ENCODE assay signal across 8 cellular contexts in the genomic region with DNA sequence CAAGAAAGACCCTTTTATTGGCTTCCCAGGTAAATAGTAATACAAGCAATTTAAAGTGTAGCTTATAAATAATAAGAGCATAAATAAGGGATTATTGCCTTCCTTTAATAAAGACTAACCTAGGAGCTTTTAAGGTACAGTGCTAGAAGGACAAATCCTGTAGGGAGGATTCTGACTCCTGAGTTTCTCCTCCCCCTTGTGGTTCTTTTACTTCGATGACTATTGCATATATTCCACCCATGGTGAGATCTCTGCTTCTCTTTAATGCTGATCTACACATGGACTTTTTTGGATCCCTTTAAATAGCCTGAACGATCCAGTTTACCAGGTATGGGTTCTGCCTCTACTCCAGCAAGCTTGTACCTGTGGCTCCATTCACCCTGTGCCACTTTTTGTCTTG. TPM values are rescaled to one million over a fixed set of nuclear protein-coding genes. Genes with fewer than 3 reads are reported as not detected.
DNase-seq lines count a peak whose midpoint lies in the region; ATAC-seq and TF ChIP-seq lines count a peak whose summit lies in the region.

No MANE protein-coding gene starts in this region.

- peak; percentile 43 for TF ChIP-seq RAD21 in SK-N-SH (IDR thresholded peaks at IDR 0.05; ENCODE audit: low read length)

- H3K79me2 ChIP-seq in SK-N-SH (ENCODE audit: insufficient read depth): peaks cover 66% of the 10 kb centered on the region

- peak; percentile 50 for TF ChIP-seq CTCF in BE2C (IDR thresholded peaks at IDR 0.05; ENCODE audit: low read depth, low read length)
- TF ChIP-seq CTCF in SK-N-SH (IDR thresholded peaks at IDR 0.05): peak; percentile 55
- no peak for TF ChIP-seq CTCF in GM10266 (IDR thresholded peaks at IDR 0.05; ENCODE audit: control insufficient read depth, insufficient read depth, low read depth, missing control alignments)

- H3K27ac ChIP-seq in SK-N-SH (ENCODE audit: low read depth in 2 of 2, low read length in 1 of 2): no peak overlapping the region

- DNase-seq in BE2C (no peak), H7 (peak; percentile 56), SK-N-SH (peak; percentile 57), glomerular visceral epithelial cell (ENCODE audit: extremely low spot score) (peak; percentile 58), Right ventricle myocardium superior (no peak), GM10266 (ENCODE audit: extremely low spot score) (no peak), mucosa of gallbladder (ENCODE audit: low spot score) (no peak)
- no peak for DNase-seq in activated CD4-positive, CD25-positive, alpha-beta regulatory T cell (lab: John Stamatoyannopoulos, UW)

- 49% methylated on average over 2 of the region's 2 CpGs for WGBS in SK-N-SH (ENCODE audit: low lambda C conversion rate)

- peaks cover 9% of the 10 kb centered on the region; the same call in 1 of the 2 replicates for H4K20me1 ChIP-seq in SK-N-SH (ENCODE audit: insufficient read depth)

- intact Hi-C loops in Right ventricle myocardium superior (cut with DNase I): no loop called here

- H3F3A ChIP-seq in SK-N-SH (replicated peaks; ENCODE audit: insufficient read depth): peaks cover 17% of the 10 kb centered on the region

- H3K4me2 ChIP-seq in SK-N-SH: peak overlapping the region; percentile 97

- no peak overlapping the region for H2AFZ ChIP-seq in SK-N-SH (ENCODE audit: low read depth)

- peaks cover 20% of the 10 kb centered on the region for H3K27me3 ChIP-seq in BE2C
- H3K27me3 ChIP-seq in H7 (ENCODE audit: control insufficient read depth, insufficient read depth, low read length): no peaks in the 10 kb centered on the region
- H3K27me3 ChIP-seq in SK-N-SH (ENCODE audit: insufficient read depth): no peaks in the 10 kb centered on the region

- H3K9me3 ChIP-seq in BE2C (no peaks in the 10 kb centered on the region), SK-N-SH (no peaks in the 10 kb centered on the region)

- H3K36me3 ChIP-seq in BE2C (no peaks in the 10 kb centered on the region), H7 (replicated peaks; ENCODE audit: control insufficient read depth, insufficient read depth, low read length) (no peaks in the 10 kb centered on the region), SK-N-SH (replicated peaks in 1 of 2; ENCODE audit: control insufficient read depth in 1 of 2, insufficient read depth in 2 of 2, low read length in 1 of 2) (no peaks in the 10 kb centered on the region)

- no peak overlapping the region for H3K9ac ChIP-seq in SK-N-SH

- ATAC-seq in Right ventricle myocardium superior (ENCODE audit: poor library complexity): no peak

- no peaks in the 10 kb centered on the region for H3K4me1 ChIP-seq in BE2C
- H3K4me1 ChIP-seq in SK-N-SH (ENCODE audit: control insufficient read depth in 1 of 2, insufficient read depth in 2 of 2, low read depth in 1 of 2, low read length in 1 of 2): peaks cover 10 to 23% of the 10 kb centered on the region in 2 experiments; a peak in 3 of 4 replicates

- no peaks in the 10 kb centered on the region for H3K9me2 ChIP-seq in SK-N-SH

- TF ChIP-seq EP300 in SK-N-SH (IDR thresholded peaks at IDR 0.05; ENCODE audit: borderline replicate concordance in 1 of 2, low read depth in 1 of 2, low read length in 1 of 2): no peak

- H3K4me3 ChIP-seq in BE2C (ENCODE audit: low read depth, low read length) (no peak overlapping the region), H7 (ENCODE audit: insufficient read depth, low read depth, low read length) (no peak overlapping the region), SK-N-SH (ENCODE audit: low read depth in 2 of 2, low read length in 1 of 2) (no peak overlapping the region)

- POLR2A ChIA-PET in SK-N-SH (lab: Yijun Ruan, JAX): no interaction called here

- CTCF ChIA-PET in SK-N-SH (lab: Yijun Ruan, JAX): interaction anchor here (0.6 to 4.7 kb wide), 9 partner anchors 10 to 158 kb away, joined by 3 to 23 read pairs (median 5); no protein-coding TSS in a partner anchor

TF ChIP-seq in SK-N-SH, 30 proteins besides CTCF, POLR2A, EP300 and RAD21:
- TF ChIP-seq SMC3 (IDR thresholded peaks at IDR 0.05; ENCODE audit: low read depth, low read length): peak; percentile 35; the same call in 1 of the 2 replicates
- no peak for TF ChIP-seq FOXM1 (IDR thresholded peaks at IDR 0.05; ENCODE audit: low read depth)
TF ChIP-seq in SK-N-SH: peak in this region for 1.

RNA-seq across cellular contexts. Expression of a gene that starts 2.5 kb away (rescaled TPM):
- polyA plus RNA-seq in BE2C (2012; ENCODE audit: insufficient read depth, insufficient read length, low read depth): 2.4 TPM
- 39.4 and 54.0 TPM in 2 replicates for total RNA-seq in H7 (2014; rRNA removed; shearing (Covaris generic))
- 14.8 and 20.0 TPM in 2 replicates for polyA plus RNA-seq in SK-N-SH (2012; rRNA removed)
- polyA plus RNA-seq in SK-N-SH (2012; cell fraction: cytosol; rRNA removed): 22.1 and 24.6 TPM in 2 replicates
- 9.7 and 28.0 TPM in 2 replicates for polyA plus RNA-seq in SK-N-SH (2012; cell fraction: nucleus; rRNA removed)
- total RNA-seq in Right ventricle myocardium superior (3.4 TPM), mucosa of gallbladder (45.3 TPM)

Comparison
In these comparisons a context has a peak if more than half of its experiments do, and no peak if none do; other contexts are left out.
1. DNase-seq: peak in H7 (single experiment), SK-N-SH (single experiment) and glomerular visceral epithelial cell (single experiment); none in BE2C (single experiment), activated CD4-positive, CD25-positive, alpha-beta regulatory T cell (0 of 4), Right ventricle myocardium superior (single experiment), GM10266 (single experiment) and mucosa of gallbladder (single experiment).